In the genomic region with DNA sequence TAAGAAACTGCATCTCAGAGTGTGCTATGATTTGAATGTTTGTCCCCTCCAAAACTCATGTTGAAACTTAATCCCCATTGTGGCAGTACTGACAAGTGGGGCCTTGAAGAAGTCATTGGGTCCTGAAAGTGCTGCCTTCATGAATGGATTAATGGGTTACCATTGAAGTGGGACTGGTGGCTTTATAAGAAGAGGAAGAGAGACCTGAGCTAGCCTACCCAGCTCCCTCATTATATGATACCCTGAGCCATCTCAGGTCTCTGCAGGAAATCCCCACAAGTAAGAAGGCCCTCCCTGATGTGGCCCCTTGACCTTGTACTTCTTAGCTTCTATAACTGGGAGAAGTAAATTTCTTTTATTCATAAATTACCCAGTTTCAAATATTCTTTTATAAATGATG, we compare ENCODE assay signal across 35 cellular contexts.
"Had no signal": no experiment of that assay in that cellular context is flagged by ENCODE, and none has a peak within 500 bp of the region (broad histone marks: within the 10 kb centered on the region; RNA-seq: fewer than 3 reads in every experiment).

No MANE protein-coding gene starts in this region.

- FAIRE-seq: astrocyte, bronchial epithelial cell, TTC549 had no signal

- H3K4me3 ChIP-seq: adrenal gland, body of pancreas, cardiac muscle cell had no signal

- H3K27me3 ChIP-seq: adrenal gland, body of pancreas, brain microvascular endothelial cell, cardiac muscle cell had no signal

- H3K36me3 ChIP-seq: adrenal gland, brain microvascular endothelial cell, cardiac muscle cell had no signal

- H3K27ac ChIP-seq: adrenal gland, body of pancreas, brain microvascular endothelial cell, cardiac muscle cell, VCaP had no signal

- ATAC-seq: activated CD8-positive, alpha-beta T cell treated with anti-CD3 and anti-CD28 coated beads for 36 hours; activated naive CD4-positive, alpha-beta T cell treated with anti-CD3 and anti-CD28 coated beads, Interleukin-2, amount 50 U/mL, for 72 hours; activated T-cell treated with anti-CD3 and anti-CD28 coated beads, Interleukin-2, amount 50 U/mL, for 4 hours; activated T-cell treated with anti-CD3 and anti-CD28 coated beads, Interleukin-2, amount 50 U/mL, for 72 hours; activated T-helper 17 cell treated with anti-CD3 and anti-CD28 coated beads, Interleukin-2, amount 50 U/mL, for 72 hours; body of pancreas had no signal

- H3K9me3 ChIP-seq: adrenal gland, body of pancreas had no signal

- DNase-seq: activated B cell treated with CpG ODN at 0.5 μM for 24 hours; activated CD4-positive, alpha-beta memory T cell treated with anti-CD3 and anti-CD28 coated beads for 36 hours; activated CD4-positive, alpha-beta T cell treated with anti-CD3 and anti-CD28 coated beads for 4 hours; activated CD4-positive, alpha-beta T cell treated with anti-CD3 and anti-CD28 coated beads, Interleukin-2, amount 10 ng/mL, durations not matched to agents 24 days and 14 days; activated CD4-positive, alpha-beta T cell treated with anti-CD3 and anti-CD28 coated beads, Interleukin-2, amount 50 U/mL, for 1 hour; activated CD4-positive, alpha-beta T cell treated with anti-CD3 and anti-CD28 coated beads, Interleukin-2, amount 50 U/mL, for 4 hours; activated CD4-positive, CD25-positive, alpha-beta regulatory T cell treated with anti-CD3 and anti-CD28 coated beads, Interleukin-2, amount 50 U/mL, for 72 hours; activated CD8-positive, alpha-beta memory T cell treated with anti-CD3 and anti-CD28 coated beads, Interleukin-2, amount 50 U/mL, for 4 hours; activated CD8-positive, alpha-beta T cell treated with anti-CD3 and anti-CD28 coated beads for 36 hours; activated effector memory CD4-positive, alpha-beta T cell treated with anti-CD3 and anti-CD28 coated beads, Interleukin-2, amount 50 U/mL, for 16 hours; activated gamma-delta T cell treated with Interleukin-2 at 50 U/mL for 16 hours; activated naive CD4-positive, alpha-beta T cell; activated naive CD4-positive, alpha-beta T cell treated with anti-CD3 and anti-CD28 coated beads for 36 hours; activated naive CD4-positive, alpha-beta T cell treated with anti-CD3 and anti-CD28 coated beads, Interleukin-2, amount 50 U/mL, for 16 hours; activated naive CD8-positive, alpha-beta T cell treated with anti-CD3 and anti-CD28 coated beads for 36 hours; activated T-cell treated with anti-CD3 and anti-CD28 coated beads for 4 hours; activated T-cell treated with anti-CD3 and anti-CD28 coated beads, Interleukin-2, amount 50 U/mL, for 1 hour; activated T-cell treated with anti-CD3 and anti-CD28 coated beads, Interleukin-2, amount 50 U/mL, for 4 hours; activated T-cell treated with anti-CD3 and anti-CD28 coated beads, Interleukin-2, amount 50 U/mL, for 72 hours; adrenal gland; amniotic stem cell; aorta; body of pancreas; brain microvascular endothelial cell; caudate nucleus; cerebellar nuclear complex; T-helper 2 cell; T-helper 9 cell had no signal

- H3K4me1 ChIP-seq: adrenal gland, body of pancreas had no signal
